23 cellular contexts compared by ENCODE assay signal in the genomic region with DNA sequence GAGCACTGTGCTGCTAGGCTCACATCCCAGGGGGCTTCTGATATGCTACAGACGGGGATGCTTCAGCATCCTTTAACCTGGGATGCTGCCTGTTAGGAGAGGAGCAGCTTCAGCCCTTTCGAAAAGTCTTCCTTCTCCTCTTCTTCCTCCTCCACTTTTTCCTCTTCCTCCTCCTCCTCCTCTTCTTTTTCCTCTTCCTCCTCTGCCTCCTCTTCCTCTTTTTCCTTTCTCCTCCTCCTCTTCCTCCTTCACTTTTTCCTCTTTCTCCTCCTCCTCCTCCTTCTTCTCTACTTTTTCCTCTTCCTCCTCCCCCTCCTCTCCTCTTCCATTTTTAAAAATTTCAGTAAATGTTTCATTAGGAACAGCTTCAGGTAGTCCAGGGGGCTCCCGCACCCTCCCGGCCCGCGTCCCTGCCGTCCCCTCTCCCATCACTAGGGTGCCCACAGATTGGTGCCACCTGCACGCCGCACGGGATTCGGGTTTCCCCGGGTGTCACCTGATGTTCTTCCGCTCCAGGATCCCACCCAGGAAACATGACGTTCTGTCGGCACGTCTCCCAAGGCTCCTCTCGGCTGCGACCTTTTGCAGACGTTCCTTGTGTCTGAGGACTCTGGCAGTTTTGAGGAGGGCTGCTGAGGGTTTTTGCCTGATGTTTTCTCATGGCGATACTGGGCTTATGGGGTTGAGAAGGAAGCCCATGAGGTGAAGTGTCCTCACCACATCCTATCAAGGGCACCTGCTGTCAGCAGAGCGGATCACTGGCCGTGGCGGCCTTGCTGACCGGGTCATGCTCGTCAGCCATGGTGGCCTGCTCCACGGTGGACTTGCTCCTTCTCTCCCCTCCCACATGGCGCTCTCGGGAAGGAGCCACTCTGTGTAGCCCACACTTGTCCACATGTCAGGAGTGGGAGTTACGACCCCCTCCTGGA.
"Had no signal": no experiment of that assay in that cellular context is flagged by ENCODE, and none has a peak within 500 bp of the region (broad histone marks: within the 10 kb centered on the region; RNA-seq: fewer than 3 reads in every experiment).

No MANE protein-coding gene starts in this region.

- H3K79me2 ChIP-seq: hepatocyte had no signal

- H3K27ac ChIP-seq: colonic mucosa, esophagus muscularis mucosa, foreskin keratinocyte, gastroesophageal sphincter, heart left ventricle, hepatocyte, ovary, right lobe of liver, stomach, thyroid gland, upper lobe of left lung had no signal

- H3K4me3 Mint-ChIP-seq: dendritic cell treated with granulocyte-macrophage colony-stimulating factor and Interleukin-4, amounts not matched to agents 40 ng/mL and 50 ng/mL, for 4 days; memory B cell; natural killer cell had no signal

- H3K4me1 Mint-ChIP-seq: memory B cell, natural killer cell had no signal

- ATAC-seq: foreskin keratinocyte, gastroesophageal sphincter, heart left ventricle, natural killer cell had no signal

- DNase-seq: colonic mucosa; effector CD8-positive, alpha-beta T cell; foreskin keratinocyte; heart left ventricle; kidney; natural killer cell; nucleus accumbens; ovary; posterior cingulate gyrus; right lobe of liver; small intestine; stimulated activated CD4-positive, alpha-beta T cell treated with anti-CD3 and anti-CD28 coated beads, Interleukin-15, amount 100 ng/mL, for 24 hours; stimulated activated CD4-positive, alpha-beta T cell treated with anti-CD3 and anti-CD28 coated beads, Interleukin-2, amount 100 ng/mL, for 48 hours; stimulated activated naive CD4-positive, alpha-beta T cell treated with Interleukin-2 at 50 U/mL for 16 hours; stomach; thyroid gland had no signal

- H3K36me3 ChIP-seq: colonic mucosa, heart left ventricle, ovary, right lobe of liver, stomach, thyroid gland had no signal

- H3K4me2 ChIP-seq: hepatocyte had no signal

- H3K4me1 ChIP-seq: colonic mucosa, esophagus muscularis mucosa, foreskin keratinocyte, gastroesophageal sphincter, heart left ventricle, right lobe of liver, stomach, upper lobe of left lung had no signal

- H3K27me3 ChIP-seq: colonic mucosa, esophagus muscularis mucosa, gastroesophageal sphincter, heart left ventricle, hepatocyte, ovary, right lobe of liver, thyroid gland, upper lobe of left lung had no signal

- H3K27ac Mint-ChIP-seq: dendritic cell treated with granulocyte-macrophage colony-stimulating factor and Interleukin-4, amounts not matched to agents 40 ng/mL and 50 ng/mL, for 4 days; memory B cell; natural killer cell had no signal

- H3K4me3 ChIP-seq: colonic mucosa, esophagus muscularis mucosa, gastroesophageal sphincter, heart left ventricle, hepatocyte, lung, ovary, right lobe of liver, stomach, thyroid gland, upper lobe of left lung had no signal

- H3K9me3 ChIP-seq: colonic mucosa, esophagus muscularis mucosa, gastroesophageal sphincter, heart left ventricle, ovary, right lobe of liver, stomach, thyroid gland, upper lobe of left lung had no signal

- H2AFZ ChIP-seq: hepatocyte had no signal

- H3K9me3 Mint-ChIP-seq: dendritic cell treated with granulocyte-macrophage colony-stimulating factor and Interleukin-4, amounts not matched to agents 40 ng/mL and 50 ng/mL, for 4 days; memory B cell; natural killer cell had no signal

- H3K36me3 Mint-ChIP-seq: memory B cell, natural killer cell had no signal
